21 cellular contexts compared by ENCODE assay signal in the genomic region with DNA sequence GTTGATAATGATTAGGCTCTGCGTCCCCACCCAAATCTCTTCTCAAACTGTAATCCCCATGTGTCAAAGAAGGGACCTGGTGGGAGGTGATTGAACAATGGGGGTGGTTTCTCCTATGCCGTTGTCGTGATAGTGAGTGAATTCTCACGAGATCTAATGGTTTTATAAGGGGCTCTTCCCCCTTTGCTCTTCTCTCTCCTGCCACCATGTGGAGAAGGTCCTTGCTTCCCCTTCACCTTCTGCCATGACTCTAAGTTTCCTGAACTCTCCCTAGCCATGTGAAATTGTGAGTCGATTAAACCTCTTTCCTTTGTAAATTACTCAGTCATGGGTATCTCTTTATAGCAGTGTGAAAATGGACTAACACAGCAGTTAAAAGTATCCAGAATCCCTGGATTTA.
"Had no signal": no experiment of that assay in that cellular context is flagged by ENCODE, and none has a peak within 500 bp of the region (broad histone marks: within the 10 kb centered on the region; RNA-seq: fewer than 3 reads in every experiment).

No MANE protein-coding gene starts in this region.

- H3K36me3 Mint-ChIP-seq: naive thymus-derived CD4-positive, alpha-beta T cell; stimulated activated naive B cell treated with anti-CD40 and anti-IgM and Interleukin-4, amounts not matched to agents 10 μg/mL and 1 μg/mL and 100 μg/mL, for 72 hours had no signal

- H3K27me3 Mint-ChIP-seq: activated naive CD8-positive, alpha-beta T cell treated with anti-CD3 and anti-CD28 coated beads, Interleukin-2, amount 50 U/mL, for 24 hours; effector memory CD8-positive, alpha-beta T cell; stimulated activated naive B cell treated with anti-CD40 and anti-IgM and Interleukin-4, amounts not matched to agents 10 μg/mL and 1 μg/mL and 100 μg/mL, for 72 hours had no signal

- H3K9me3 Mint-ChIP-seq: activated naive CD8-positive, alpha-beta T cell treated with anti-CD3 and anti-CD28 coated beads, Interleukin-2, amount 50 U/mL, for 24 hours; activated T-helper 17 cell treated with anti-CD3 and anti-CD28 coated beads, Interleukin-2, amount 50 U/mL, for 72 hours; effector memory CD8-positive, alpha-beta T cell; naive thymus-derived CD4-positive, alpha-beta T cell; stimulated activated naive B cell treated with anti-CD40 and anti-IgM and Interleukin-4, amounts not matched to agents 10 μg/mL and 1 μg/mL and 100 μg/mL, for 72 hours; T-helper 2 cell treated with Interferon-gamma antibody and Interleukin-4, amounts not matched to agents 5 μg/mL and 100 μg/mL, for 36 hours had no signal

- H3K4me1 ChIP-seq: ascending aorta, gastrocnemius medialis, left lung, tibial artery, uterus had no signal

- H3K9me3 ChIP-seq: ascending aorta, gastrocnemius medialis, left lung, mucosa of descending colon, tibial artery, uterus had no signal

- H3K27ac Mint-ChIP-seq: activated naive CD8-positive, alpha-beta T cell treated with anti-CD3 and anti-CD28 coated beads, Interleukin-2, amount 50 U/mL, for 24 hours; activated T-helper 17 cell treated with anti-CD3 and anti-CD28 coated beads, Interleukin-2, amount 50 U/mL, for 72 hours; effector memory CD8-positive, alpha-beta T cell; naive thymus-derived CD4-positive, alpha-beta T cell; stimulated activated naive B cell treated with anti-CD40 and anti-IgM and Interleukin-4, amounts not matched to agents 10 μg/mL and 1 μg/mL and 100 μg/mL, for 72 hours; T-helper 2 cell treated with Interferon-gamma antibody and Interleukin-4, amounts not matched to agents 5 μg/mL and 100 μg/mL, for 36 hours had no signal

- ATAC-seq: activated CD4-positive, CD25-positive, alpha-beta regulatory T cell treated with anti-CD3 and anti-CD28 coated beads, Interleukin-2, amount 50 U/mL, for 24 hours; activated naive CD8-positive, alpha-beta T cell treated with anti-CD3 and anti-CD28 coated beads, Interleukin-2, amount 50 U/mL, for 24 hours; activated T-helper 17 cell treated with anti-CD3 and anti-CD28 coated beads, Interleukin-2, amount 50 U/mL, for 72 hours; effector memory CD8-positive, alpha-beta T cell; gastrocnemius medialis; left lung; mucosa of descending colon; naive thymus-derived CD4-positive, alpha-beta T cell; stimulated activated naive B cell treated with anti-CD40 and anti-IgM and Interleukin-4, amounts not matched to agents 10 μg/mL and 1 μg/mL and 100 μg/mL, for 72 hours had no signal

- H3K4me3 Mint-ChIP-seq: activated naive CD8-positive, alpha-beta T cell treated with anti-CD3 and anti-CD28 coated beads, Interleukin-2, amount 50 U/mL, for 24 hours; activated T-helper 17 cell treated with anti-CD3 and anti-CD28 coated beads, Interleukin-2, amount 50 U/mL, for 72 hours; effector memory CD8-positive, alpha-beta T cell; naive thymus-derived CD4-positive, alpha-beta T cell; stimulated activated naive B cell treated with anti-CD40 and anti-IgM and Interleukin-4, amounts not matched to agents 10 μg/mL and 1 μg/mL and 100 μg/mL, for 72 hours; T-helper 2 cell treated with Interferon-gamma antibody and Interleukin-4, amounts not matched to agents 5 μg/mL and 100 μg/mL, for 36 hours had no signal

- H3K4me3 ChIP-seq: ascending aorta, gastrocnemius medialis, left lung, mucosa of descending colon, tibial artery, uterus had no signal

- H3K27ac ChIP-seq: ascending aorta, epithelial cell of prostate, gastrocnemius medialis, left lung, tibial artery, uterus had no signal

- H3K27me3 ChIP-seq: ascending aorta, gastrocnemius medialis, left lung, tibial artery, uterus had no signal

- H3K4me1 Mint-ChIP-seq: activated naive CD8-positive, alpha-beta T cell treated with anti-CD3 and anti-CD28 coated beads, Interleukin-2, amount 50 U/mL, for 24 hours; activated T-helper 17 cell treated with anti-CD3 and anti-CD28 coated beads, Interleukin-2, amount 50 U/mL, for 72 hours; naive thymus-derived CD4-positive, alpha-beta T cell; stimulated activated naive B cell treated with anti-CD40 and anti-IgM and Interleukin-4, amounts not matched to agents 10 μg/mL and 1 μg/mL and 100 μg/mL, for 72 hours had no signal

- DNase-seq: activated CD4-positive, alpha-beta T cell treated with anti-CD3 and anti-CD28 coated beads, Interleukin-2, amount 50 U/mL, for 4 hours; activated naive CD4-positive, alpha-beta T cell treated with Interleukin-2 at 50 U/mL for 16 hours; activated naive CD8-positive, alpha-beta T cell treated with anti-CD3 and anti-CD28 coated beads, Interleukin-2, amount 50 U/mL, for 24 hours; dermis blood vessel endothelial cell; effector memory CD8-positive, alpha-beta T cell; gastrocnemius medialis; kidney; left lung; mammary epithelial cell; mucosa of descending colon; naive thymus-derived CD4-positive, alpha-beta T cell; retina; stimulated activated CD4-positive, alpha-beta T cell treated with anti-CD3 and anti-CD28 coated beads, Interleukin-2, amount 100 ng/mL, for 48 hours; stimulated activated naive B cell treated with anti-CD40 and anti-IgM and Interleukin-4, amounts not matched to agents 10 μg/mL and 1 μg/mL and 100 μg/mL, for 72 hours; tibial artery; uterus had no signal

- H3K36me3 ChIP-seq: gastrocnemius medialis, left lung, tibial artery, uterus had no signal
